ENCODE assay signal across 20 cellular contexts in the genomic region with DNA sequence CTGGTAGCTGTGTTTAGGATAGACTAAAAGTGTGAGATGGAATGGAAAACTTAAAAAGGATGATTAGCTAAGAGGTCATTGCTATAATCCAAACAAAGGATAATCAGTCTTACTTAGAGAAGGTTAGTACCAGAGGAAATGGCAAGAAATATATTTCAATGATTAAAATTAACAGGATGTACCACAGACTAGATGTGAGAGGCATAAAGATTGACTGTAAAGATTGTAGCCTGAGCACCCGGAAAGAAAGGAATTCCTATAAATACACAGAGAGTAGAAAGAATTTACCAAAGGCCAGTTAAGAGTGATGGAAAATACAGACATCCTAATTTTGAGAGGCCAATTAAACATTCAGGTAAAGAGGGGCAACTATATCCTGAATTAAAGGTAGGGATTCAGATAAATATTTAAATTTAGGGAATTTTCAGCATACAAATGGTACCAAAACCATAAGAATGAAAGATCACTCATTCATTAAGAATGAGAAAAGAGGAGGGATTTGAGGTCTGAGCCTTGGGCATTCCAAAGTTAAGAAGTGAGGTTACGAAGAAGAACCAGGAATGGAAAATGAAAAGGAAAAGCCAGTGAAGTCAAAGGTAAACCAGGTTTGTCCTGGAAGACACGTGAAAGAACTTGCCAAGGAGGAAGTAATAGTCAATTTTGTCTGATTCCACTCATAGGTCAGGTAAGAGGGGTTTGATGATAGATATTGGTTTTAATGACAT. TPM values are rescaled to one million over a fixed set of nuclear protein-coding genes. Genes with fewer than 3 reads are reported as not detected.
DNase-seq lines count a peak whose midpoint lies in the region; FAIRE-seq and TF ChIP-seq lines count a peak whose summit lies in the region.
"Had no signal": no experiment of that assay in that cellular context is flagged by ENCODE, and none has a peak within 500 bp of the region (broad histone marks: within the 10 kb centered on the region; RNA-seq: fewer than 3 reads in every experiment).

No MANE protein-coding gene starts in this region.

- WGBS in suprapubic skin, result 78% methylated on average over 3 of the region's 3 CpGs

- no peaks in the 10 kb centered on the region for H3K9me3 Mint-ChIP-seq in dendritic cell treated with granulocyte-macrophage colony-stimulating factor and Interleukin-4, amounts not matched to agents 40 ng/mL and 50 ng/mL, for 4 days
- no peaks in the 10 kb centered on the region for H3K9me3 Mint-ChIP-seq in osteocyte (ENCODE audit: unreplicated experiment)
- H3K9me3 Mint-ChIP-seq in activated naive CD4-positive, alpha-beta T cell treated with anti-CD3 and anti-CD28 coated beads for 36 hours, result peaks cover 2% of the 10 kb centered on the region

- H3K4me1 Mint-ChIP-seq in dendritic cell treated with granulocyte-macrophage colony-stimulating factor and Interleukin-4, amounts not matched to agents 40 ng/mL and 50 ng/mL, for 4 days (ENCODE audit: low read depth), result peaks cover 46% of the 10 kb centered on the region
- peaks cover 36% of the 10 kb centered on the region for H3K4me1 Mint-ChIP-seq in osteocyte (ENCODE audit: unreplicated experiment)
- H3K4me1 Mint-ChIP-seq in activated naive CD4-positive, alpha-beta T cell treated with anti-CD3 and anti-CD28 coated beads for 36 hours (ENCODE audit: low read depth), result peaks cover 24% of the 10 kb centered on the region

- TF ChIP-seq POLR2A in suprapubic skin (IDR thresholded peaks at IDR 0.05), result no peak

- H3K4me3 ChIP-seq in KMS-11 (IDR thresholded peaks at IDR 0.05; ENCODE audit: insufficient read depth, low read depth, low read length) (no peak overlapping the region), PC-9 (no peak overlapping the region), suprapubic skin (no peak overlapping the region)
- H3K4me3 ChIP-seq: lower lobe of right lung, right atrium auricular region, tibial artery had no signal

- no peak overlapping the region for H3K4me3 Mint-ChIP-seq in dendritic cell treated with granulocyte-macrophage colony-stimulating factor and Interleukin-4, amounts not matched to agents 40 ng/mL and 50 ng/mL, for 4 days
- no peak overlapping the region for H3K4me3 Mint-ChIP-seq in osteocyte (ENCODE audit: unreplicated experiment)
- H3K4me3 Mint-ChIP-seq in activated naive CD4-positive, alpha-beta T cell treated with anti-CD3 and anti-CD28 coated beads for 36 hours, result no peak overlapping the region
- H3K4me3 Mint-ChIP-seq: activated naive CD4-positive, alpha-beta T cell treated with anti-CD3 and anti-CD28 coated beads, Interleukin-2, amount 10 ng/mL, durations not matched to agents 7 days and 5 days; neural crest cell had no signal

- peak; percentile 69 for DNase-seq in EH (ENCODE audit: low read depth)
- no peak for DNase-seq in osteocyte (ENCODE audit: extremely low spot score, unreplicated experiment)
- no peak for DNase-seq in RCC 7860 (ENCODE audit: low spot score)
- DNase-seq in PC-9, result no peak
- no peak for DNase-seq in suprapubic skin (ENCODE audit: low spot score in 2 of 2)
- no peak for DNase-seq in activated naive CD4-positive, alpha-beta T cell treated with anti-CD3 and anti-CD28 coated beads for 36 hours
- DNase-seq: activated naive CD4-positive, alpha-beta T cell treated with anti-CD3 and anti-CD28 coated beads, Interleukin-2, amount 10 ng/mL, durations not matched to agents 7 days and 5 days; GOT3; lower lobe of right lung; NK-92 treated with Interleukin-12 subunit alpha and Interleukin-12 subunit beta, amount 100 ng/mL, for 24 hours; stimulated activated CD4-positive, alpha-beta T cell treated with anti-CD3 and anti-CD28 coated beads, Interleukin-2, amount 100 ng/mL, for 48 hours; stimulated activated CD8-positive, alpha-beta memory T cell treated with anti-CD3 and anti-CD28 coated beads, Interleukin-4, amount 100 ng/mL, for 48 hours; tibial artery had no signal

- H3K9me3 ChIP-seq in PC-9 (ENCODE audit: insufficient read depth, low read depth) (no peaks in the 10 kb centered on the region; the same call in 1 of the 2 replicates), suprapubic skin (no peaks in the 10 kb centered on the region)
- H3K9me3 ChIP-seq: lower lobe of right lung, right atrium auricular region, tibial artery had no signal

- POLR2A ChIA-PET in PC-9 (lab: Charles Lee; ENCODE audit: unreplicated experiment), result no interaction called here

- no peaks in the 10 kb centered on the region for H3K27me3 ChIP-seq in KMS-11 (ENCODE audit: insufficient read depth, low read depth)
- H3K27me3 ChIP-seq in PC-9 (ENCODE audit: insufficient read depth, low read depth), result no peaks in the 10 kb centered on the region
- H3K27me3 ChIP-seq in suprapubic skin, result no peaks in the 10 kb centered on the region
- H3K27me3 ChIP-seq: right atrium auricular region, tibial artery had no signal

- H2AFZ ChIP-seq in KMS-11 (ENCODE audit: low read depth), result no peak overlapping the region
- no peak overlapping the region for H2AFZ ChIP-seq in PC-9

- H3K9me2 ChIP-seq in PC-9 (ENCODE audit: insufficient read depth), result no peaks in the 10 kb centered on the region

- H4K20me1 ChIP-seq in KMS-11 (ENCODE audit: insufficient read depth) (no peaks in the 10 kb centered on the region), PC-9 (ENCODE audit: insufficient read depth) (no peaks in the 10 kb centered on the region)

- H3K4me2 ChIP-seq in KMS-11 (peak overlapping the region; percentile 69; the same call in 1 of the 2 replicates), PC-9 (no peak overlapping the region)

- no peak for TF ChIP-seq CTCF in KMS-11 (conservative IDR thresholded peaks at IDR 0.05; ENCODE audit: low read depth, low read length)
- TF ChIP-seq CTCF in osteocyte (IDR thresholded peaks at IDR 0.05), result no peak
- no peak for TF ChIP-seq CTCF in PC-9 (conservative IDR thresholded peaks at IDR 0.05)
- TF ChIP-seq CTCF in suprapubic skin (IDR thresholded peaks at IDR 0.05), result no peak

- BruUV-seq in PC-9 (replicated peaks; lab: Mats Ljungman, UMichigan), result no TSS peak

- H3K27ac Mint-ChIP-seq in dendritic cell treated with granulocyte-macrophage colony-stimulating factor and Interleukin-4, amounts not matched to agents 40 ng/mL and 50 ng/mL, for 4 days, result peak overlapping the region; percentile 83
- H3K27ac Mint-ChIP-seq in osteocyte (ENCODE audit: unreplicated experiment), result peak overlapping the region; percentile 5
- H3K27ac Mint-ChIP-seq in activated naive CD4-positive, alpha-beta T cell treated with anti-CD3 and anti-CD28 coated beads for 36 hours, result no peak overlapping the region
- H3K27ac Mint-ChIP-seq: activated naive CD4-positive, alpha-beta T cell treated with anti-CD3 and anti-CD28 coated beads, Interleukin-2, amount 10 ng/mL, durations not matched to agents 7 days and 5 days; B cell had no signal

- H3K27ac ChIP-seq in KMS-11, result peak overlapping the region; percentile 55; the same call in 1 of the 2 replicates
- H3K27ac ChIP-seq in PC-9, result no peak overlapping the region
- H3K27ac ChIP-seq in suprapubic skin, result no peak overlapping the region

- H3K9ac ChIP-seq in KMS-11, result no peak overlapping the region

- no peaks in the 10 kb centered on the region for H3K36me3 Mint-ChIP-seq in dendritic cell treated with granulocyte-macrophage colony-stimulating factor and Interleukin-4, amounts not matched to agents 40 ng/mL and 50 ng/mL, for 4 days (ENCODE audit: low read depth)
- no peaks in the 10 kb centered on the region for H3K36me3 Mint-ChIP-seq in osteocyte (ENCODE audit: unreplicated experiment)
- no peaks in the 10 kb centered on the region for H3K36me3 Mint-ChIP-seq in activated naive CD4-positive, alpha-beta T cell treated with anti-CD3 and anti-CD28 coated beads for 36 hours (ENCODE audit: low read depth)

- H3K4me1 ChIP-seq in KMS-11 (ENCODE audit: low read depth, poor library complexity, severe bottlenecking) (peaks cover 62% of the 10 kb centered on the region), PC-9 (replicated peaks; ENCODE audit: insufficient read depth) (peaks cover 5% of the 10 kb centered on the region; the same call in 1 of the 2 replicates), suprapubic skin (no peaks in the 10 kb centered on the region)
- H3K4me1 ChIP-seq: right atrium auricular region had no signal

- no peak for TF ChIP-seq EP300 in suprapubic skin (IDR thresholded peaks at IDR 0.05)

- no peaks in the 10 kb centered on the region for H3K27me3 Mint-ChIP-seq in dendritic cell treated with granulocyte-macrophage colony-stimulating factor and Interleukin-4, amounts not matched to agents 40 ng/mL and 50 ng/mL, for 4 days
- no peaks in the 10 kb centered on the region for H3K27me3 Mint-ChIP-seq in osteocyte (ENCODE audit: unreplicated experiment)
- H3K27me3 Mint-ChIP-seq in activated naive CD4-positive, alpha-beta T cell treated with anti-CD3 and anti-CD28 coated beads for 36 hours (ENCODE audit: low read depth), result no peaks in the 10 kb centered on the region

- intact Hi-C loops in dendritic cell treated with granulocyte-macrophage colony-stimulating factor and Interleukin-4, amounts not matched to agents 40 ng/mL and 50 ng/mL, for 4 days (cut with micrococcal nuclease), result loop anchor here (5.0 kb wide), 1 partner anchor 33 kb away; no protein-coding TSS in a partner anchor
- intact Hi-C loops in PC-9 (cut with micrococcal nuclease; ENCODE audit: unreplicated experiment), result no loop called here
- intact Hi-C loops in activated naive CD4-positive, alpha-beta T cell treated with anti-CD3 and anti-CD28 coated beads for 36 hours (cut with micrococcal nuclease), result no loop called here

- CTCF ChIA-PET in PC-9 (lab: Charles Lee), result no interaction called here
- CTCF ChIA-PET in activated naive CD4-positive, alpha-beta T cell treated with anti-CD3 and anti-CD28 coated beads for 36 hours (lab: Charles Lee), result no interaction called here

- H3K79me2 ChIP-seq in KMS-11 (ENCODE audit: insufficient read depth, low read depth) (no peaks in the 10 kb centered on the region), PC-9 (ENCODE audit: low read depth) (no peaks in the 10 kb centered on the region)

- no peaks in the 10 kb centered on the region for H3F3A ChIP-seq in PC-9 (ENCODE audit: insufficient read depth, low read depth)

- H3K36me3 ChIP-seq in KMS-11 (ENCODE audit: insufficient read depth), result no peaks in the 10 kb centered on the region
- H3K36me3 ChIP-seq in PC-9 (ENCODE audit: low read depth), result no peaks in the 10 kb centered on the region
- H3K36me3 ChIP-seq in suprapubic skin, result no peaks in the 10 kb centered on the region
- H3K36me3 ChIP-seq: lower lobe of right lung, right atrium auricular region, tibial artery had no signal

- no peak for FAIRE-seq in RCC 7860 (lab: Jason Lieb, UNC)
- FAIRE-seq: bronchial epithelial cell, frontal cortex had no signal

RNA-seq across cellular contexts. Expression of gene RGS1, which starts 46.4 kb away (rescaled TPM):
- total RNA-seq in osteocyte (not detected in 2 replicates), PC-9 (2021) (not detected in 2 replicates), suprapubic skin (10 to 100 TPM in 2 of 4 donors, 1 to 10 TPM in 2; 5.3 to 20.8 (median 13.8) TPM)
- total RNA-seq in activated naive CD4-positive, alpha-beta T cell treated with anti-CD3 and anti-CD28 coated beads for 36 hours, result 1 to 10 TPM; 4.4 to 6.0 TPM
- total RNA-seq: bronchial epithelial cell, neural crest cell had no signal
